ENCODE assay signal across 1 cellular context in genomic region chr20:36175016-36175415, GRCh38.
TF ChIP-seq lines count a peak whose summit lies in the region.

No MANE protein-coding gene starts in this region.

TF ChIP-seq in WTC11, 78 proteins besides CTCF, POLR2A, EP300 and RAD21 (continued from another document):
- TF ChIP-seq ZNF281 (CRISPR knock-in tag; IDR thresholded peaks at IDR 0.05), result no peak
